8 cellular contexts compared by ENCODE assay signal in the genomic region with DNA sequence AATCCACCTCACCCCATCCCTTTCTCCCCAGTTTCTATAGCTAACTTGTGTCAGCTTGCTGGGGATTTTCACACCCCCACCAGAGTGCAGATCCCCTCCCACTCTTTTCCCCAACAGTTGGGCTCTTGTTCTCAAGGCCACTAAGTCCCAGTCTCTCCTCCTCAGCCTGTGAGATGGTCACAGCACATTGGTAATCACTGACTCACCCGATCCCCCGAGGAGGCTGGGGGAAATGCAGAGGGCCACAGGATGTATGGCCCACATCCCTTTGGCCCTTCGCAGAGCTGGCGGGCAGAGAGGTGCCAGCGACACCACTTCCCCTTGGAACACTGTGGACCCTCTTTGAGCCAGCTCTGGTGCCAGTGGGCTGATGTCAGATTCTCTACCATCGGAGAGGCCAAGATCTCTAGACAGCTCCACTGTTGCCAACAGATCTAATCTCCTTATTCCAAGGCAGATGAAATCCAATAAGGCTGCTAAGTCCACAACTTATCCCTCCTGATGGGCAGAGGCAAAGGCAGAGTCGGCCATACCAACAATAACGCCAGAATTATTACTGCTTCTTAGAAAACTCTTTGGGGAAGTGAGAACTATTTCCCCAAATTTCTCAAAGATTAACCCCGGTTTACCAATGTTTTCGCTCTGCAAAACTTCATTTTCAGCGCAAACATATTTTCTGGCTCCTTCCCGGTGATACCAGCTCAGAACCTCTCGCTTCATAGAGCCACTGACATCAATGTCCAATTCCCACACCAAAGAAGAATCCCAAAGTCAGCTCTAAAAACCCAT. TPM values are rescaled to one million over a fixed set of nuclear protein-coding genes. Genes with fewer than 3 reads are reported as not detected.
DNase-seq lines count a peak whose midpoint lies in the region; ATAC-seq and TF ChIP-seq lines count a peak whose summit lies in the region.

No MANE protein-coding gene starts in this region.

- H4K8ac ChIP-seq in mesendoderm (ENCODE audit: low read depth, low read length), result no peak overlapping the region

- no peaks in the 10 kb centered on the region for H3K36me3 ChIP-seq in mesendoderm (ENCODE audit: control insufficient read depth, insufficient read depth, low read length)
- H3K36me3 ChIP-seq in suprapubic skin, result no peaks in the 10 kb centered on the region

- peaks cover 16% of the 10 kb centered on the region for H3K79me1 ChIP-seq in mesendoderm (ENCODE audit: low read length)

- peak overlapping the region; percentile 81 for H3K4me3 ChIP-seq in mesendoderm (ENCODE audit: low read length)
- H3K4me3 ChIP-seq in suprapubic skin, result peak overlapping the region; percentile 67

- H2BK15ac ChIP-seq in mesendoderm (replicated peaks; ENCODE audit: low read depth), result no peak overlapping the region

- no peak overlapping the region for H2BK120ac ChIP-seq in mesendoderm (ENCODE audit: low read depth, low read length)

- no peaks in the 10 kb centered on the region for H3K27me3 ChIP-seq in mesendoderm (ENCODE audit: insufficient read depth, low read length, poor library complexity)
- no peaks in the 10 kb centered on the region for H3K27me3 ChIP-seq in suprapubic skin

- POLR2A ChIA-PET in HEK293T (lab: Yijun Ruan, JAX), result interaction anchor here (1.0 to 4.3 kb wide), 6 partner anchors 8 to 83 kb away, joined by 3 to 19 read pairs (median 3); a partner anchor contains a TSS

- H3K9me3 ChIP-seq in suprapubic skin, result no peaks in the 10 kb centered on the region

- peak overlapping the region; percentile 93 for H3K18ac ChIP-seq in mesendoderm (ENCODE audit: low read length)

- H3K56ac ChIP-seq in mesendoderm (ENCODE audit: low read length), result peak overlapping the region; percentile 93

- peak overlapping the region; percentile 84 for H3K4me2 ChIP-seq in mesendoderm (ENCODE audit: low read length)

- ATAC-seq in HG02623 (IDR thresholded peaks at IDR 0.05; ENCODE audit: unreplicated experiment), result no peak

- CTCF ChIA-PET in HEK293T (lab: Yijun Ruan, JAX), result interaction anchor here (1.0 to 1.5 kb wide), 4 partner anchors 8 to 69 kb away, joined by 3 to 4 read pairs (median 4); no protein-coding TSS in a partner anchor

- in situ Hi-C loops in SK-MEL-5 (cut with HindIII; ENCODE audit: low pct_unique_long_range_greater_than_20kb, low sequenced_read_pairs), result no loop called here

- H3K9ac ChIP-seq in mesendoderm (ENCODE audit: low read length), result peak overlapping the region; percentile 91

- no peak overlapping the region for H2BK5ac ChIP-seq in mesendoderm (ENCODE audit: low read length)

- H2AK5ac ChIP-seq in mesendoderm (ENCODE audit: low read length), result peak overlapping the region; percentile 62

- peaks cover 40% of the 10 kb centered on the region for H3K79me2 ChIP-seq in mesendoderm (ENCODE audit: control insufficient read depth, insufficient read depth, low read length)

- H3K23ac ChIP-seq in mesendoderm (ENCODE audit: low read length), result peak overlapping the region; percentile 100

- no peak for TF ChIP-seq EP300 in suprapubic skin (IDR thresholded peaks at IDR 0.05)

- no CpG with 5 or more reads among the region's 13 CpGs for WGBS in mesendoderm (ENCODE audit: extremely low coverage, insufficient coverage, low lambda C conversion rate)
- 57% methylated on average over 13 of the region's 13 CpGs for WGBS in suprapubic skin

- DNase-seq in activated T-cell treated with anti-CD3 and anti-CD28 coated beads for 4 hours, result peak; percentile 12
- DNase-seq in activated T-cell treated with anti-CD3 and anti-CD28 coated beads, Interleukin-2, amount 50 U/mL, for 1 hour, result no peak
- peak; percentile 58 for DNase-seq in SK-MEL-5 (ENCODE audit: low read depth, low spot score)
- DNase-seq in dermis blood vessel endothelial cell, result peak; percentile 92
- peak; percentile 82 for DNase-seq in mesendoderm
- peak in 1 of 2 donors; percentile 76 for DNase-seq in suprapubic skin (ENCODE audit: low spot score in 2 of 2)
- DNase-seq in HEK293T (ENCODE audit: extremely low spot score), result no peak

- no peak overlapping the region for H3K4ac ChIP-seq in mesendoderm (ENCODE audit: low read depth, low read length)

- no peak for TF ChIP-seq POLR2A in suprapubic skin (IDR thresholded peaks at IDR 0.05)

- H3K4me1 ChIP-seq in mesendoderm (ENCODE audit: control insufficient read depth, low read depth, low read length) (peaks cover 14% of the 10 kb centered on the region), suprapubic skin (peaks cover 35% of the 10 kb centered on the region)

- no peak for TF ChIP-seq CTCF in suprapubic skin (IDR thresholded peaks at IDR 0.05)

- H3K27ac ChIP-seq in mesendoderm (ENCODE audit: low read depth, low read length), result no peak overlapping the region
- peak overlapping the region; percentile 52 for H3K27ac ChIP-seq in suprapubic skin

- H4K5ac ChIP-seq in mesendoderm (ENCODE audit: low read length), result no peak overlapping the region

TF ChIP-seq in HEK293T, 16 proteins besides CTCF, POLR2A, EP300 and RAD21:
- TF ChIP-seq LEF1 (IDR thresholded peaks at IDR 0.05; ENCODE audit: borderline replicate concordance) (no peak), BHLHE40 (IDR thresholded peaks at IDR 0.05; ENCODE audit: borderline replicate concordance) (no peak), FOXM1 (IDR thresholded peaks at IDR 0.05; ENCODE audit: borderline replicate concordance) (no peak), ZNF384 (IDR thresholded peaks at IDR 0.05) (no peak), TARDBP (IDR thresholded peaks at IDR 0.05) (no peak), FOXK2 (IDR thresholded peaks at IDR 0.05) (no peak), HDGF (IDR thresholded peaks at IDR 0.05; ENCODE audit: borderline replicate concordance) (no peak), ELF4 (IDR thresholded peaks at IDR 0.05) (no peak), ARNT (IDR thresholded peaks at IDR 0.05) (no peak), SP1 (IDR thresholded peaks at IDR 0.05) (no peak), SUZ12 (IDR thresholded peaks at IDR 0.05) (no peak)
TF ChIP-seq in HEK293T: peak in this region for 0.

RNA-seq across cellular contexts. Expression of a gene that starts 1.5 kb away (rescaled TPM):
- 14.5 and 17.4 TPM in 2 replicates for total RNA-seq in SK-MEL-5 (2014; rRNA removed; shearing (Covaris generic))
- polyA plus RNA-seq in SK-MEL-5 (2015; cell fraction: cytosol; rRNA removed), result 11.2 and 15.1 TPM in 2 replicates
- 25.1 and 35.2 TPM in 2 replicates for polyA plus RNA-seq in SK-MEL-5 (2015; cell fraction: nucleus; rRNA removed)
- total RNA-seq in dermis blood vessel endothelial cell (101 and 121 TPM in 2 replicates), suprapubic skin (1 to 10 TPM; 3.2 to 8.4 (median 6.7) TPM)
- polyA plus RNA-seq in mesendoderm (2013, experiment 1 of 2), result 11.1 TPM
- 11.3 TPM for polyA plus RNA-seq in mesendoderm (2013, experiment 2 of 2)

RNA-seq across cellular contexts. Expression of a gene that starts 35.7 kb away (rescaled TPM):
- 970 and 993 TPM in 2 replicates for total RNA-seq in SK-MEL-5 (2014; rRNA removed; shearing (Covaris generic))
- 1,025 and 1,064 TPM in 2 replicates for polyA plus RNA-seq in SK-MEL-5 (2015; cell fraction: cytosol; rRNA removed)
- polyA plus RNA-seq in SK-MEL-5 (2015; cell fraction: nucleus; rRNA removed), result 287 and 309 TPM in 2 replicates
- total RNA-seq in dermis blood vessel endothelial cell (433 and 441 TPM in 2 replicates), suprapubic skin (100 to 1,000 TPM; 292 to 468 (median 377) TPM)
- 365 TPM for polyA plus RNA-seq in mesendoderm (2013, experiment 1 of 2)
- polyA plus RNA-seq in mesendoderm (2013, experiment 2 of 2), result 358 TPM

Comparison
In these comparisons a context has a peak if more than half of its experiments do, and no peak if none do; other contexts are left out.
1. DNase-seq: peak in activated T-cell treated with anti-CD3 and anti-CD28 coated beads for 4 hours (single experiment), SK-MEL-5 (single experiment), dermis blood vessel endothelial cell (single experiment) and mesendoderm (single experiment); none in activated T-cell treated with anti-CD3 and anti-CD28 coated beads, Interleukin-2, amount 50 U/mL, for 1 hour (single experiment) and HEK293T (single experiment).